23 cellular contexts compared by ENCODE assay signal in the genomic region with DNA sequence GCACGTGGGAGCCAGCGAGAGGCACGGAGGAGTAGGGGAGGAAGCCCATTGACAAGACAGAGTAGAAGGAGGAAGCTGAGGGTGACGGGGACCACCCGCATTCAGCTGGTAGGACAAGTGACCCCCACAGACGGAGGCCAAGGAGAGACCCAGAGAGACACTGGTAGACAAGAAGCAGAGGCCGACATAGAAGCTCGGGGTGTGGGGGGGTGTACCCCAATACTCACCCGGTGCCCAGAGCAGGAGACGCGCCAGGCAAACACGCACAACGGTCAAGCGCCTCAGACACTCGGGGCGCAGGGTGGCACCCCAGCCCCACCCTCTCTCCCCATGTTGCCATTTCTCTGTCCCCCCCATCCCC. TPM values are rescaled to one million over a fixed set of nuclear protein-coding genes. Genes with fewer than 3 reads are reported as not detected.
"Had no signal": no experiment of that assay in that cellular context is flagged by ENCODE, and none has a peak within 500 bp of the region (broad histone marks: within the 10 kb centered on the region; RNA-seq: fewer than 3 reads in every experiment).

No MANE protein-coding gene starts in this region.

- H3K4me1 Mint-ChIP-seq: activated CD4-positive, alpha-beta memory T cell treated with anti-CD3 and anti-CD28 coated beads, Interleukin-2, amount 10 ng/mL, durations not matched to agents 7 days and 5 days; immature natural killer cell had no signal

- H2AFZ ChIP-seq: hepatocyte had no signal

- H3K79me2 ChIP-seq: hepatocyte had no signal

- H3K9me3 ChIP-seq: esophagus muscularis mucosa, right atrium auricular region had no signal

- H3K36me3 ChIP-seq: esophagus muscularis mucosa, right atrium auricular region had no signal

- DNase-seq: activated CD4-positive, alpha-beta memory T cell treated with anti-CD3 and anti-CD28 coated beads, Interleukin-2, amount 10 ng/mL, durations not matched to agents 7 days and 5 days; activated CD4-positive, alpha-beta T cell treated with anti-CD3 and anti-CD28 coated beads for 4 hours; activated effector memory CD4-positive, alpha-beta T cell treated with Interleukin-2 at 50 U/mL for 16 hours; activated naive CD4-positive, alpha-beta T cell treated with anti-CD3 and anti-CD28 coated beads, Interleukin-2, amount 50 U/mL, for 16 hours; activated T-cell treated with anti-CD3 and anti-CD28 coated beads, Interleukin-2, amount 50 U/mL, for 4 hours; effector CD4-positive, alpha-beta T cell; immature natural killer cell; mesenchymal stem cell; naive thymus-derived CD8-positive, alpha-beta T cell; stimulated activated CD4-positive, alpha-beta T cell treated with anti-CD3 and anti-CD28 coated beads, Interleukin-15, amount 100 ng/mL, for 24 hours; stimulated activated CD4-positive, alpha-beta T cell treated with anti-CD3 and anti-CD28 coated beads, Interleukin-4, amount 100 ng/mL, for 1 hour; stimulated activated naive CD4-positive, alpha-beta T cell; trophoblast cell had no signal

- H3K4me3 ChIP-seq: coronary artery, esophagus muscularis mucosa, hepatocyte, right atrium auricular region had no signal

- H3K36me3 Mint-ChIP-seq: immature natural killer cell had no signal

- H3K27ac Mint-ChIP-seq: activated CD4-positive, alpha-beta memory T cell treated with anti-CD3 and anti-CD28 coated beads, Interleukin-2, amount 10 ng/mL, durations not matched to agents 7 days and 5 days; immature natural killer cell; progenitor cell of endocrine pancreas had no signal

- H3K9me3 Mint-ChIP-seq: activated CD4-positive, alpha-beta memory T cell treated with anti-CD3 and anti-CD28 coated beads, Interleukin-2, amount 10 ng/mL, durations not matched to agents 7 days and 5 days; activated T-cell treated with anti-CD3 and anti-CD28 coated beads, Interleukin-2, amount 50 U/mL, for 4 hours; naive thymus-derived CD8-positive, alpha-beta T cell had no signal

- H3K4me3 Mint-ChIP-seq: activated CD4-positive, alpha-beta memory T cell treated with anti-CD3 and anti-CD28 coated beads, Interleukin-2, amount 10 ng/mL, durations not matched to agents 7 days and 5 days; activated T-cell treated with anti-CD3 and anti-CD28 coated beads, Interleukin-2, amount 50 U/mL, for 4 hours; immature natural killer cell had no signal

- H3K27ac ChIP-seq: coronary artery, esophagus muscularis mucosa, hepatocyte, right atrium auricular region had no signal

RNA-seq across cellular contexts. Expression of a gene that starts 23.6 kb away (rescaled TPM):
- total RNA-seq: activated CD4-positive, alpha-beta memory T cell treated with anti-CD3 and anti-CD28 coated beads, Interleukin-2, amount 10 ng/mL, durations not matched to agents 7 days and 5 days; T-helper 1 cell treated with Interleukin-12 subunit alpha and Interleukin-12 subunit beta and Interleukin-4 antibody, amounts not matched to agents 30 ng/mL and 1 ng/mL, for 36 hours had no signal
- polyA plus RNA-seq: immature natural killer cell had no signal

RNA-seq across cellular contexts. Expression of a gene that starts 46.8 kb away (rescaled TPM):
- total RNA-seq: activated CD4-positive, alpha-beta memory T cell treated with anti-CD3 and anti-CD28 coated beads, Interleukin-2, amount 10 ng/mL, durations not matched to agents 7 days and 5 days; liver; mucosa of gallbladder; skeletal muscle tissue; T-helper 1 cell treated with Interleukin-12 subunit alpha and Interleukin-12 subunit beta and Interleukin-4 antibody, amounts not matched to agents 30 ng/mL and 1 ng/mL, for 36 hours had no signal
- polyA plus RNA-seq: liver had no signal

RNA-seq across cellular contexts. Expression of a gene that starts 56.4 kb away (rescaled TPM):
- total RNA-seq: activated CD4-positive, alpha-beta memory T cell treated with anti-CD3 and anti-CD28 coated beads, Interleukin-2, amount 10 ng/mL, durations not matched to agents 7 days and 5 days; cardiac septum; liver; skeletal muscle tissue; T-helper 1 cell treated with Interleukin-12 subunit alpha and Interleukin-12 subunit beta and Interleukin-4 antibody, amounts not matched to agents 30 ng/mL and 1 ng/mL, for 36 hours had no signal
- polyA plus RNA-seq: liver had no signal
